ENCODE assay signal across 15 cellular contexts in the genomic region with DNA sequence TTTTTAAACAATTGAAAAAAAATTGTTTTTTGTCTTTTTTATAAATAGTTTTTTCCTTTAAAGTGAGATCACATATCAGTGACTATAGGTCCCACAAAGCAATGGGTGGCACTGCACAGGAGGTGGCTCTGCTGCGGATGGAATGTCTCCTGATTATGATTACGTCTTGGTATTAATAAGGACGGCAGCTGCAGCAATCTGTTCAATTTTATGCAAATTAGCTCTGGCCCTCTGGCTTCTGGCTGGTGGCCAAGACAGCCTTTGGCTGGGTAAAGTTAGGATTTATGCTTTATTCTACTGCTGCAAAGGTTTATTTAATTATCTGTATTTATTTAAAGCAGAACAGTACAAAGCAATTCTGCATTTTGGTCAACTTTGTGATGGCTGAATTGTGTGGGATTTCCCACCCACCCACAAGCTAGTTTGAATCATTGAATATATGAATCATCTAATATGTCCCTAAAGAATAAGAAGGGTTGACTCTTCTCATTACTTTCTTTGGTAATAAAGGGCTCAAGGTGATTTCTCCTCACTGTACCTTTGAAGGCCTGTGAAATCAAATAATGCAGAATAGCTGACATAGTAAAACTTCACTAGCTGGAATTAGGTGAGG.
A peak's percentile ranks its signal among the peaks of the same experiment; 100 is the strongest.
DNase-seq lines count a peak whose midpoint lies in the region; ATAC-seq and TF ChIP-seq lines count a peak whose summit lies in the region.
"Had no signal": no experiment of that assay in that cellular context is flagged by ENCODE, and none has a peak within 500 bp of the region (broad histone marks: within the 10 kb centered on the region; RNA-seq: fewer than 3 reads in every experiment).

No MANE protein-coding gene starts in this region.

- TF ChIP-seq CTCF in HEK293 (tag by site-specific recombination; IDR thresholded peaks at IDR 0.05): no peak
- no peak for TF ChIP-seq CTCF in foreskin keratinocyte (conservative IDR thresholded peaks at IDR 0.05)

- CTCF ChIA-PET in HEK293 (lab: Yijun Ruan, JAX): interaction anchor here (0.5 kb wide), 1 partner anchor 261 kb away, joined by 3 read pairs; no protein-coding TSS in a partner anchor

- ATAC-seq in foreskin keratinocyte: peak; percentile 29
- ATAC-seq: CD8-positive, alpha-beta T cell; effector memory CD8-positive, alpha-beta T cell; stimulated activated effector memory CD8-positive, alpha-beta T cell treated with anti-CD3 and anti-CD28 coated beads, Interleukin-12 subunit alpha, Interleukin-12 subunit beta, amount 100 ng/mL, for 72 hours had no signal

- DNase-seq in NCI-H446 treated with DMSO at 0.1 percent for 48 hours (lab: John Stamatoyannopoulos, UW) (peak; percentile 83), foreskin keratinocyte (no peak), skeletal muscle cell (ENCODE audit: low read depth) (peak; percentile 21), islet precursor cell (no peak), GM19240 (ENCODE audit: insufficient read length, low spot score) (no peak)
- no peak for DNase-seq in stimulated activated naive CD4-positive, alpha-beta T cell treated with Interleukin-2 at 50 U/mL for 16 hours (lab: John Stamatoyannopoulos, UW)
- DNase-seq: activated gamma-delta T cell treated with Interleukin-2 at 50 U/mL for 16 hours; CD8-positive, alpha-beta T cell; effector memory CD8-positive, alpha-beta T cell; kidney glomerular epithelial cell; NK-92 treated with Interleukin-12 subunit alpha and Interleukin-12 subunit beta, amount 100 ng/mL, for 24 hours; stimulated activated CD4-positive, alpha-beta T cell treated with anti-CD3 and anti-CD28 coated beads, Interleukin-4, amount 100 ng/mL, for 4 hours had no signal

- no peak overlapping the region for H3K4me3 ChIP-seq in HEK293 (ENCODE audit: low read depth, low read length)
- H3K4me3 ChIP-seq in skeletal muscle cell (ENCODE audit: low read depth, low read length): no peak overlapping the region
- H3K4me3 ChIP-seq: breast epithelium had no signal

- H3K36me3 ChIP-seq in HEK293 (ENCODE audit: control insufficient read depth in 2 of 2, insufficient read depth in 1 of 2, low read length in 2 of 2): no peaks in the 10 kb centered on the region
- H3K36me3 ChIP-seq: breast epithelium had no signal

- H3K4me1 ChIP-seq in HEK293 (ENCODE audit: control insufficient read depth, insufficient read depth, low read length): peaks cover 3% of the 10 kb centered on the region; the same call in 1 of the 2 replicates
- no peaks in the 10 kb centered on the region for H3K4me1 ChIP-seq in foreskin keratinocyte
- H3K4me1 ChIP-seq: breast epithelium had no signal

- H3K27me3 ChIP-seq in foreskin keratinocyte: no peaks in the 10 kb centered on the region
- H3K27me3 ChIP-seq: breast epithelium had no signal

- H3K9me3 ChIP-seq in HEK293 (ENCODE audit: control insufficient read depth, insufficient read depth, low read depth, low read length): no peaks in the 10 kb centered on the region
- H3K9me3 ChIP-seq: breast epithelium had no signal

- H3K27ac ChIP-seq in HEK293 (ENCODE audit: extremely low read depth, low read depth, low read length) (no peak overlapping the region), foreskin keratinocyte (no peak overlapping the region)
- H3K27ac ChIP-seq: breast epithelium had no signal

- POLR2A ChIA-PET in HEK293 (lab: Yijun Ruan, JAX): no interaction called here

TF ChIP-seq in HEK293, 187 proteins besides CTCF, POLR2A, EP300 and RAD21:
- TF ChIP-seq ZNF26 (tag by site-specific recombination; IDR thresholded peaks at IDR 0.05) (no peak), SP3 (tag by site-specific recombination; IDR thresholded peaks at IDR 0.05) (no peak), ZFHX2 (tag by site-specific recombination; conservative IDR thresholded peaks at IDR 0.05) (0 out of 2 replicates have a peak, but pooled peaks have one; percentile 11), ZBTB7A (tag by site-specific recombination; IDR thresholded peaks at IDR 0.05; ENCODE audit: low read depth) (no peak), ZBTB17 (tag by site-specific recombination; IDR thresholded peaks at IDR 0.05) (no peak), ZNF521 (tag by site-specific recombination; IDR thresholded peaks at IDR 0.05) (no peak)

Comparison
In these comparisons a context has a peak if more than half of its experiments do, and no peak if none do; other contexts are left out.
1. DNase-seq: peak in NCI-H446 treated with DMSO at 0.1 percent for 48 hours (single experiment) and skeletal muscle cell (single experiment); none in foreskin keratinocyte (0 of 2), islet precursor cell (single experiment), stimulated activated naive CD4-positive, alpha-beta T cell treated with Interleukin-2 at 50 U/mL for 16 hours (single experiment) and GM19240 (single experiment).